Comparison of ENCODE assay signal across 10 cellular contexts in genomic region chr16:56603589-56603988, GRCh38. TPM values are rescaled to one million over a fixed set of nuclear protein-coding genes. Genes with fewer than 3 reads are reported as not detected.
A peak's percentile ranks its signal among the peaks of the same experiment; 100 is the strongest.
DNase-seq lines count a peak whose midpoint lies in the region; ATAC-seq, FAIRE-seq and TF ChIP-seq lines count a peak whose summit lies in the region.
"Had no signal": no experiment of that assay in that cellular context is flagged by ENCODE, and none has a peak within 500 bp of the region (broad histone marks: within the 10 kb centered on the region; RNA-seq: fewer than 3 reads in every experiment).

No MANE protein-coding gene starts in this region.

- H3K36me3 ChIP-seq in astrocyte (ENCODE audit: insufficient read depth, low read length): no peaks in the 10 kb centered on the region
- H3K36me3 ChIP-seq in kidney epithelial cell (ENCODE audit: control insufficient read depth, insufficient read depth, low read length): no peaks in the 10 kb centered on the region
- H3K36me3 ChIP-seq: BLaER1 had no signal

- H2AFZ ChIP-seq in astrocyte (ENCODE audit: low read depth, low read length): no peak overlapping the region

- peaks cover 3% of the 10 kb centered on the region for H3K9me3 Mint-ChIP-seq in astrocyte (ENCODE audit: unreplicated experiment)
- H3K9me3 Mint-ChIP-seq: T-helper 1 cell treated with Interleukin-12 subunit alpha and Interleukin-12 subunit beta and Interleukin-4 antibody, amounts not matched to agents 30 μg/mL and 1 μg/mL, for 36 hours had no signal

- peaks cover 1% of the 10 kb centered on the region for H4K20me1 ChIP-seq in astrocyte (ENCODE audit: insufficient read depth, low read length)
- H4K20me1 ChIP-seq: BLaER1 had no signal

- H3K79me2 ChIP-seq in astrocyte (ENCODE audit: insufficient read depth, low read length): peaks cover 2% of the 10 kb centered on the region

- H3K9ac ChIP-seq in astrocyte (ENCODE audit: low read length): no peak overlapping the region
- H3K9ac ChIP-seq: BLaER1 had no signal

- DNase-seq in NCI-H1694 (lab: John Stamatoyannopoulos, UW) (peak; percentile 44), NCI-H1694 treated with DMSO at 0.1 percent for 48 hours (lab: John Stamatoyannopoulos, UW) (no peak), astrocyte (ENCODE audit: low read depth) (no peak), kidney epithelial cell (ENCODE audit: low read depth) (no peak), HPDE6-E6E7 (ENCODE audit: extremely low spot score) (no peak)
- peak; percentile 40 for DNase-seq in Jurkat, Clone E6-1 (ENCODE audit: low read depth, low spot score)

- no peak overlapping the region for H3K4me2 ChIP-seq in astrocyte (ENCODE audit: low read length)
- H3K4me2 ChIP-seq: BLaER1 had no signal

- no peak overlapping the region for H3K27ac ChIP-seq in astrocyte (ENCODE audit: low read depth, low read length)
- H3K27ac ChIP-seq: BLaER1 had no signal

- H3K4me3 Mint-ChIP-seq in astrocyte (ENCODE audit: unreplicated experiment): no peak overlapping the region
- H3K4me3 Mint-ChIP-seq: T-helper 1 cell treated with Interleukin-12 subunit alpha and Interleukin-12 subunit beta and Interleukin-4 antibody, amounts not matched to agents 30 μg/mL and 1 μg/mL, for 36 hours had no signal

- TF ChIP-seq CTCF in astrocyte (IDR thresholded peaks at IDR 0.05; ENCODE audit: insufficient read depth, low read depth, low read length) (peak; percentile 15), kidney epithelial cell (IDR thresholded peaks at IDR 0.05; ENCODE audit: insufficient read depth, low read length, poor library complexity, severe bottlenecking) (peak; percentile 41)

- peaks cover 25% of the 10 kb centered on the region for H3K27me3 Mint-ChIP-seq in astrocyte (ENCODE audit: low read depth, unreplicated experiment)

- no peaks in the 10 kb centered on the region for H3K36me3 Mint-ChIP-seq in astrocyte (ENCODE audit: low read depth, unreplicated experiment)

- H3K4me1 ChIP-seq in astrocyte (ENCODE audit: insufficient read depth, low read length): peaks cover 25% of the 10 kb centered on the region

- peaks cover 19% of the 10 kb centered on the region for H3K4me1 Mint-ChIP-seq in astrocyte (ENCODE audit: low read depth, unreplicated experiment)

- no peak overlapping the region for H3K27ac Mint-ChIP-seq in astrocyte (ENCODE audit: unreplicated experiment)
- H3K27ac Mint-ChIP-seq: T-helper 1 cell treated with Interleukin-12 subunit alpha and Interleukin-12 subunit beta and Interleukin-4 antibody, amounts not matched to agents 30 μg/mL and 1 μg/mL, for 36 hours had no signal

- no peak for ATAC-seq in HG03432 (IDR thresholded peaks at IDR 0.05; ENCODE audit: unreplicated experiment)
- ATAC-seq in GM21825 (IDR thresholded peaks at IDR 0.05; ENCODE audit: unreplicated experiment): no peak

- FAIRE-seq in astrocyte (lab: Jason Lieb, UNC): no peak

- H3K4me3 ChIP-seq in Jurkat, Clone E6-1 (ENCODE audit: low read length): no peak overlapping the region
- H3K4me3 ChIP-seq in astrocyte (ENCODE audit: insufficient read depth, low read depth, low read length) (no peak overlapping the region), kidney epithelial cell (ENCODE audit: low read depth, low read length) (no peak overlapping the region)
- H3K4me3 ChIP-seq: BLaER1 had no signal

- no peaks in the 10 kb centered on the region for H3K9me3 ChIP-seq in astrocyte (ENCODE audit: insufficient read depth, low read depth, low read length)
- H3K9me3 ChIP-seq: BLaER1 had no signal

- no peaks in the 10 kb centered on the region for H3K27me3 ChIP-seq in astrocyte (ENCODE audit: insufficient read depth, low read length)
- no peaks in the 10 kb centered on the region for H3K27me3 ChIP-seq in kidney epithelial cell (ENCODE audit: control insufficient read depth, insufficient read depth, low read length)
- H3K27me3 ChIP-seq: BLaER1 had no signal

RNA-seq across cellular contexts. Expression of gene MT2A, which starts 4.8 kb away (rescaled TPM):
- polyA plus RNA-seq in Jurkat, Clone E6-1 (2012; ENCODE audit: insufficient read depth, insufficient read length): 224 TPM
- total RNA-seq in astrocyte (84.2 and 112 TPM in 2 replicates), kidney epithelial cell (139 and 338 TPM in 2 replicates)

RNA-seq across cellular contexts. Expression of gene MT3, which starts 14.3 kb away (rescaled TPM):
- polyA plus RNA-seq in Jurkat, Clone E6-1 (2012; ENCODE audit: insufficient read depth, insufficient read length): not detected
- not detected in 2 replicates for total RNA-seq in astrocyte
- total RNA-seq in kidney epithelial cell: not detected in 2 replicates

RNA-seq across cellular contexts. Expression of gene MT1E, which starts 22.0 kb away (rescaled TPM):
- not detected for polyA plus RNA-seq in Jurkat, Clone E6-1 (2012; ENCODE audit: insufficient read depth, insufficient read length)
- 10.7 and 11.9 TPM in 2 replicates for total RNA-seq in astrocyte
- total RNA-seq in kidney epithelial cell: 75.8 and 110 TPM in 2 replicates

RNA-seq across cellular contexts. Expression of gene MT1M, which starts 28.9 kb away (rescaled TPM):
- not detected for polyA plus RNA-seq in Jurkat, Clone E6-1 (2012; ENCODE audit: insufficient read depth, insufficient read length)
- total RNA-seq in astrocyte (not detected in 2 replicates), kidney epithelial cell (1.9 and 4.3 TPM in 2 replicates)

RNA-seq across cellular contexts. Expression of gene MT1A, which starts 34.9 kb away (rescaled TPM):
- polyA plus RNA-seq in Jurkat, Clone E6-1 (2012; ENCODE audit: insufficient read depth, insufficient read length): not detected
- total RNA-seq in astrocyte (not detected in 2 replicates), kidney epithelial cell (not detected in 2 replicates)

Comparison
In these comparisons a context has a peak if more than half of its experiments do, and no peak if none do; other contexts are left out.
1. DNase-seq: peak in NCI-H1694 (single experiment) and Jurkat, Clone E6-1 (single experiment); none in NCI-H1694 treated with DMSO at 0.1 percent for 48 hours (single experiment), astrocyte (single experiment), kidney epithelial cell (single experiment) and HPDE6-E6E7 (single experiment).